9 cellular contexts compared by ENCODE assay signal in the genomic region with DNA sequence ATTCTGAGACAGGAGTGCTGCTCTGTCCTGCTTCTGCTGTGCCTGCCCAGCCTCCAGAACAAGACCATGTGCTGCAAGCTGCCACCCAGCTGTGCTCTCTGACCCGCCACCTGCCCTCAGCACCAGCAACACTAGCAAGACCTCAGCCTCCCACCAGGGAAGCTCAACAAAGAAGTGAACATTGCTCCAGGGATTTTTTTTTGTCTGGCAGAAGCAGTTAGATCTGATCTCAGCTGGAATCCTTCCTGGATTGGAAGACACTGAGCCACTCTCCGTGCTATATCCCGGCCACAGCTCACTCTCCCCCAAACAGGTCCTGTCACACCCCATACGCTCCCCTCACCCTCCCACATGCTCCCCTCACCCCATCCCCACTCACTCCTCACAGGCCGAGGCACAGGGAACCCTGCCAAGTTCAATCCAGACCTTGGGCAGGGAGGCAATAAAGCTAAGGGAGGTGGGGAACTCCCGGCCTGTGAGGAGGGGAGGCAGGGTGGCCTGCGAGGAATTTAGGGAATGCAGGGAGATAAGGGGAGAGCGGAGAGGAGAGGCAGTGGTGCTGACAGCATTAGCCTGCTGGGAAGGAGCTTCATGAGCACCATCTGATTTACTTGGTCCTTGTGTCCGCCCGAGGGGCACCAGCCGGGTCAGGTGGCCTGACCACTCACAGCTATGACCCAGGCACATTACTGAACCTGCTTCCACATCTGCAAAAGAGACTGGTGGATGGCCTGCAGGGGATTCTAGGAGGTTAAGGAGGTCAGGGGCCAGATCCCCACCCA. TPM values are rescaled to one million over a fixed set of nuclear protein-coding genes. Genes with fewer than 3 reads are reported as not detected.
A peak's percentile ranks its signal among the peaks of the same experiment; 100 is the strongest.
DNase-seq lines count a peak whose midpoint lies in the region; ATAC-seq, FAIRE-seq and TF ChIP-seq lines count a peak whose summit lies in the region.
"Had no signal": no experiment of that assay in that cellular context is flagged by ENCODE, and none has a peak within 500 bp of the region (broad histone marks: within the 10 kb centered on the region; RNA-seq: fewer than 3 reads in every experiment).

No MANE protein-coding gene starts in this region.

- H3K27me3 ChIP-seq in Panc1 (ENCODE audit: control insufficient read depth, insufficient read depth, low read length) = no peaks in the 10 kb centered on the region
- H3K27me3 ChIP-seq in CD8-positive, alpha-beta memory T cell (ENCODE audit: insufficient read depth, low read length, poor library complexity, severe bottlenecking) = no peaks in the 10 kb centered on the region
- no peaks in the 10 kb centered on the region for H3K27me3 ChIP-seq in CD4-positive, alpha-beta memory T cell (ENCODE audit: insufficient read depth, low read length)

- H3K9me3 ChIP-seq in Panc1 (ENCODE audit: control insufficient read depth, insufficient read depth, low read depth, low read length) = no peaks in the 10 kb centered on the region
- no peaks in the 10 kb centered on the region for H3K9me3 ChIP-seq in CD8-positive, alpha-beta memory T cell (ENCODE audit: low read length)
- no peaks in the 10 kb centered on the region for H3K9me3 ChIP-seq in CD4-positive, alpha-beta memory T cell (ENCODE audit: control insufficient read depth in 1 of 2, low read length in 2 of 2)

- peaks cover 45% of the 10 kb centered on the region for H3K4me1 Mint-ChIP-seq in glutamatergic neuron (ENCODE audit: low read depth, unreplicated experiment)
- H3K4me1 Mint-ChIP-seq in CD8-positive, alpha-beta memory T cell = peaks cover 0 to 35% (median 14%) of the 10 kb centered on the region in 3 donors
- H3K4me1 Mint-ChIP-seq in CD4-positive, alpha-beta memory T cell = peaks cover 4 to 19% (median 16%) of the 10 kb centered on the region in 4 donors

- intact Hi-C loops in Panc1 (cut with micrococcal nuclease; ENCODE audit: unreplicated experiment) = no loop called here
- intact Hi-C loops in CD4-positive, alpha-beta memory T cell (cut with micrococcal nuclease) = no loop called here

- H3K36me3 Mint-ChIP-seq in glutamatergic neuron (ENCODE audit: unreplicated experiment) = peaks cover 4% of the 10 kb centered on the region
- peaks cover 0 to 1% (median 0%) of the 10 kb centered on the region in 3 donors for H3K36me3 Mint-ChIP-seq in CD8-positive, alpha-beta memory T cell
- H3K36me3 Mint-ChIP-seq in CD4-positive, alpha-beta memory T cell = no peaks in the 10 kb centered on the region

- POLR2A ChIA-PET in Panc1 (lab: Charles Lee) = interaction anchor here (0.6 kb wide), 1 partner anchor 308 kb away, joined by 4 read pairs; no protein-coding TSS in a partner anchor
- POLR2A ChIA-PET in CD8-positive, alpha-beta memory T cell (lab: Charles Lee) = no interaction called here
- POLR2A ChIA-PET in CD4-positive, alpha-beta memory T cell (lab: Charles Lee; ENCODE audit: partially characterized antibody) = interaction anchor here (0.8 kb wide), 1 partner anchor 29 kb away, joined by 3 read pairs; a partner anchor contains a TSS

- no peaks in the 10 kb centered on the region for H3K36me3 ChIP-seq in Panc1 (ENCODE audit: control insufficient read depth, insufficient read depth, low read length)
- no peaks in the 10 kb centered on the region for H3K36me3 ChIP-seq in CD8-positive, alpha-beta memory T cell (ENCODE audit: insufficient read depth, low read length)
- H3K36me3 ChIP-seq in CD4-positive, alpha-beta memory T cell (ENCODE audit: insufficient read depth, low read length) = no peaks in the 10 kb centered on the region

- FAIRE-seq in G401.6 (lab: Jason Lieb, UNC) = peak; percentile 61

- no peak for TF ChIP-seq CTCF in Panc1 (IDR thresholded peaks at IDR 0.05)
- TF ChIP-seq CTCF in glutamatergic neuron (IDR thresholded peaks at IDR 0.05; ENCODE audit: partially characterized antibody, unreplicated experiment) = peak; percentile 16

- peak overlapping the region; percentile 97 for H3K27ac Mint-ChIP-seq in glutamatergic neuron (ENCODE audit: unreplicated experiment)
- H3K27ac Mint-ChIP-seq in CD8-positive, alpha-beta memory T cell = peak overlapping the region in 2 of 8 donors; percentile 38 to 39
- H3K27ac Mint-ChIP-seq in CD4-positive, alpha-beta memory T cell = peak overlapping the region in 1 of 7 donors; percentile 56

- H3K4me3 ChIP-seq in Panc1 (ENCODE audit: low read depth in 2 of 2, low read length in 2 of 2) = peak overlapping the region in 1 of 2 experiments; percentile 24; a peak in 1 of 4 replicates
- H3K4me3 ChIP-seq in CD8-positive, alpha-beta memory T cell (ENCODE audit: low read length) = no peak overlapping the region
- H3K4me3 ChIP-seq in CD4-positive, alpha-beta memory T cell (ENCODE audit: low read length in 2 of 2) = no peak overlapping the region

- in situ Hi-C loops in Panc1 (cut with HindIII; ENCODE audit: low pct_unique_long_range_greater_than_20kb, low sequenced_read_pairs) = no loop called here

- H3K9me3 Mint-ChIP-seq in glutamatergic neuron (ENCODE audit: unreplicated experiment) = peaks cover 21% of the 10 kb centered on the region
- no peaks in the 10 kb centered on the region for H3K9me3 Mint-ChIP-seq in CD8-positive, alpha-beta memory T cell
- H3K9me3 Mint-ChIP-seq in CD4-positive, alpha-beta memory T cell = no peaks in the 10 kb centered on the region

- peak overlapping the region; percentile 79 for H3K4me3 Mint-ChIP-seq in glutamatergic neuron (ENCODE audit: unreplicated experiment)
- H3K4me3 Mint-ChIP-seq in CD8-positive, alpha-beta memory T cell = no peak overlapping the region
- H3K4me3 Mint-ChIP-seq in CD4-positive, alpha-beta memory T cell = no peak overlapping the region

- DNase-seq in Panc1 (ENCODE audit: low read depth, low spot score) (no peak), glutamatergic neuron (peak; percentile 81), pons (ENCODE audit: low spot score) (peak; percentile 44), germinal center (ENCODE audit: low spot score) (no peak), GOT3 (lab: John Stamatoyannopoulos, UW) (no peak)
- DNase-seq in CD8-positive, alpha-beta memory T cell = no peak
- no peak for DNase-seq in CD4-positive, alpha-beta memory T cell
- DNase-seq: activated CD4-positive, alpha-beta T cell treated with anti-CD3 and anti-CD28 coated beads for 48 hours had no signal

- CTCF ChIA-PET in Panc1 (lab: Charles Lee) = interaction anchor here (1.3 kb wide), 2 partner anchors 11 to 51 kb away, joined by 3 to 4 read pairs; no protein-coding TSS in a partner anchor
- CTCF ChIA-PET in CD8-positive, alpha-beta memory T cell (lab: Charles Lee) = interaction anchor here (1.0 kb wide), 1 partner anchor 33 kb away, joined by 3 read pairs; no protein-coding TSS in a partner anchor
- CTCF ChIA-PET in CD4-positive, alpha-beta memory T cell (lab: Charles Lee; ENCODE audit: partially characterized antibody) = no interaction called here

- no TSS peak for BruUV-seq in Panc1 (replicated peaks; lab: Mats Ljungman, UMichigan)

- H3K27me3 Mint-ChIP-seq in glutamatergic neuron (ENCODE audit: unreplicated experiment) = peaks cover 34% of the 10 kb centered on the region
- H3K27me3 Mint-ChIP-seq in CD8-positive, alpha-beta memory T cell = peaks cover 0 to 4% of the 10 kb centered on the region in 2 donors
- no peaks in the 10 kb centered on the region for H3K27me3 Mint-ChIP-seq in CD4-positive, alpha-beta memory T cell

- peak; percentile 76 for ATAC-seq in Panc1

- H3K27ac ChIP-seq in Panc1 (ENCODE audit: low read length) = peak overlapping the region; percentile 90
- no peak overlapping the region for H3K27ac ChIP-seq in CD8-positive, alpha-beta memory T cell (ENCODE audit: low read depth, low read length)
- no peak overlapping the region for H3K27ac ChIP-seq in CD4-positive, alpha-beta memory T cell (ENCODE audit: low read depth, low read length)

- peaks cover 87% of the 10 kb centered on the region for H3K4me1 ChIP-seq in Panc1 (ENCODE audit: control insufficient read depth, insufficient read depth, low read length)
- H3K4me1 ChIP-seq in CD8-positive, alpha-beta memory T cell (ENCODE audit: insufficient read depth, low read length) = no peaks in the 10 kb centered on the region
- no peaks in the 10 kb centered on the region for H3K4me1 ChIP-seq in CD4-positive, alpha-beta memory T cell (ENCODE audit: insufficient read depth, low read length)

RNA-seq across cellular contexts. Expression of a gene that starts 29.7 kb away (rescaled TPM):
- total RNA-seq in Panc1 (2021; ENCODE audit: unreplicated experiment) (96.6 TPM), glutamatergic neuron (ENCODE audit: unreplicated experiment) (32.3 TPM)
- 64.9 TPM for polyA plus RNA-seq in Panc1 (2012; ENCODE audit: insufficient read length)
- total RNA-seq in CD8-positive, alpha-beta memory T cell = 1 to 10 TPM; 4.2 to 5.3 TPM
- polyA plus RNA-seq in CD8-positive, alpha-beta memory T cell = 1.2 TPM
- total RNA-seq in CD4-positive, alpha-beta memory T cell = 10 to 100 TPM; 14.1 to 14.4 TPM
- polyA plus RNA-seq in CD4-positive, alpha-beta memory T cell = 1 to 10 TPM in 1 of 2 donors, under 1 TPM in 1; 0.36 to 1.8 TPM

Comparison
In these comparisons a context has a peak if more than half of its experiments do, and no peak if none do; other contexts are left out.
1. DNase-seq: peak in glutamatergic neuron (single experiment) and pons (single experiment); none in Panc1 (single experiment), germinal center (single experiment), GOT3 (single experiment), CD8-positive, alpha-beta memory T cell (0 of 5) and CD4-positive, alpha-beta memory T cell (0 of 5).